ENCODE assay signal across 8 cellular contexts in genomic region chr17:32445075-32445427, GRCh38. TPM values are rescaled to one million over a fixed set of nuclear protein-coding genes. Genes with fewer than 3 reads are reported as not detected.
DNase-seq lines count a peak whose midpoint lies in the region; ATAC-seq lines count a peak whose summit lies in the region.

No MANE protein-coding gene starts in this region.

- no peaks in the 10 kb centered on the region for H3K9me3 ChIP-seq in HUES48 (ENCODE audit: control insufficient read depth, insufficient read depth, low read length)

- peak overlapping the region; percentile 95 for H3K9ac ChIP-seq in HUES48 (ENCODE audit: low read depth, low read length)

- no peaks in the 10 kb centered on the region for H3K9me3 Mint-ChIP-seq in naive B cell

- peak overlapping the region; percentile 83 to 98 (median 93) for H3K4me3 Mint-ChIP-seq in naive B cell

- H3K4me1 Mint-ChIP-seq in naive B cell = peaks cover 23 to 37% (median 32%) of the 10 kb centered on the region in 3 donors

- no peaks in the 10 kb centered on the region; the same call in 1 of the 2 replicates for H3K27me3 ChIP-seq in HUES48 (ENCODE audit: control insufficient read depth, insufficient read depth, low read length)

- H3K36me3 ChIP-seq in HUES48 (ENCODE audit: control insufficient read depth, insufficient read depth, low read length) = peaks cover 44% of the 10 kb centered on the region

- H3K27ac ChIP-seq in HUES48 (ENCODE audit: low read depth, low read length) (peak overlapping the region; percentile 88), substantia nigra (ENCODE audit: low read depth, low read length, poor library complexity, severe bottlenecking) (peak overlapping the region; percentile 84)

- DNase-seq in activated CD8-positive, alpha-beta memory T cell treated with anti-CD3 and anti-CD28 coated beads, Interleukin-2, amount 50 U/mL, for 24 hours (ENCODE audit: extremely low read depth) = peak; percentile 7
- no peak for DNase-seq in activated CD8-positive, alpha-beta memory T cell treated with anti-CD3 and anti-CD28 coated beads for 24 hours
- DNase-seq in activated CD4-positive, alpha-beta T cell treated with anti-CD3 and anti-CD28 coated beads, Interleukin-2, amount 50 U/mL, for 1 hour = peak; percentile 27
- no peak for DNase-seq in naive B cell
- peak in 9 of 49 donors; percentile 8 to 52 (median 40) for DNase-seq in substantia nigra (lab: John Stamatoyannopoulos, UW)
- DNase-seq in cerebellum (ENCODE audit: low spot score) = no peak

- H3K4me1 ChIP-seq in HUES48 (ENCODE audit: control insufficient read depth, insufficient read depth, low read length) = peaks cover 11% of the 10 kb centered on the region

- ATAC-seq in esophagus mucosa (peak; percentile 76), naive B cell (ENCODE audit: low read depth in 2 of 2) (no peak)

- no peaks in the 10 kb centered on the region for H3K36me3 Mint-ChIP-seq in naive B cell

- H3K27ac Mint-ChIP-seq in naive B cell = peak overlapping the region; percentile 2 to 95 (median 86)

- H3K27me3 Mint-ChIP-seq in naive B cell = no peaks in the 10 kb centered on the region

- H3K4me3 ChIP-seq in HUES48 (ENCODE audit: low read depth, low read length) = peak overlapping the region; percentile 99

RNA-seq across cellular contexts. Expression of gene PSMD11, which starts 0.7 kb away (rescaled TPM):
- total RNA-seq in esophagus mucosa (87.0 TPM), cerebellum (70.6 TPM)
- 100 to 1,000 TPM; 107 to 128 (median 111) TPM for polyA plus RNA-seq in naive B cell (ENCODE audit: low read depth in 6 of 6)

RNA-seq across cellular contexts. Expression of gene CDK5R1, which starts 41.7 kb away (rescaled TPM):
- total RNA-seq in esophagus mucosa (12.6 TPM), cerebellum (88.1 TPM)
- 10 to 100 TPM in 1 of 6 donors, 1 to 10 TPM in 5; 2.7 to 11.5 (median 4.2) TPM for polyA plus RNA-seq in naive B cell (ENCODE audit: low read depth in 6 of 6)

Comparison
In these comparisons a context has a peak if more than half of its experiments do, and no peak if none do; other contexts are left out.
1. DNase-seq: peak in activated CD8-positive, alpha-beta memory T cell treated with anti-CD3 and anti-CD28 coated beads, Interleukin-2, amount 50 U/mL, for 24 hours (single experiment) and activated CD4-positive, alpha-beta T cell treated with anti-CD3 and anti-CD28 coated beads, Interleukin-2, amount 50 U/mL, for 1 hour (single experiment); none in activated CD8-positive, alpha-beta memory T cell treated with anti-CD3 and anti-CD28 coated beads for 24 hours (single experiment), naive B cell (single experiment) and cerebellum (single experiment).